ENCODE assay signal across 1 cellular context in genomic region chr16:66617728-66618127, GRCh38.
TF ChIP-seq lines count a peak whose summit lies in the region.

No MANE protein-coding gene starts in this region.

TF ChIP-seq in K562, 482 proteins besides CTCF, POLR2A, EP300 and RAD21 (continued from another document):
- TF ChIP-seq ZNF639 (CRISPR knock-in tag; conservative IDR thresholded peaks at IDR 0.05 in 1 of 2, IDR thresholded peaks at IDR 0.05 in 1 of 2) (no peak), KDM1A (IDR thresholded peaks at IDR 0.05) (peak; percentile 32 to 73; a peak in 3 of 4 replicates), HOXB6 (CRISPR knock-in tag; IDR thresholded peaks at IDR 0.05; ENCODE audit: borderline replicate concordance) (no peak), MBD2 (IDR thresholded peaks at IDR 0.05; ENCODE audit: borderline replicate concordance, low read depth) (peak; percentile 65; the same call in 1 of the 2 replicates), BRD9 (IDR thresholded peaks at IDR 0.05; ENCODE audit: low read depth, partially characterized antibody) (no peak), ETV6 (IDR thresholded peaks at IDR 0.05; ENCODE audit: borderline replicate concordance in 1 of 2, low read depth in 2 of 2, low read length in 1 of 2) (peak in 1 of 2 experiments; percentile 37; a peak in 1 of 4 replicates), ETV6 (CRISPR knock-in tag; IDR thresholded peaks at IDR 0.05; ENCODE audit: borderline replicate concordance) (no peak), ZBTB9 (CRISPR knock-in tag; IDR thresholded peaks at IDR 0.05) (no peak), MEIS2 (IDR thresholded peaks at IDR 0.05; ENCODE audit: partially characterized antibody) (no peak), MTA1 (IDR thresholded peaks at IDR 0.05; ENCODE audit: borderline replicate concordance) (peak; percentile 60; the same call in 1 of the 2 replicates), FOSL1 (tag; conservative IDR thresholded peaks at IDR 0.05) (0 out of 2 replicates have a peak, but pooled peaks have one; percentile 1), NCOA6 (IDR thresholded peaks at IDR 0.05) (no peak), HDAC2 (IDR thresholded peaks at IDR 0.05) (peak; percentile 58; the same call in 1 of the 2 replicates), MIER1 (IDR thresholded peaks at IDR 0.05; ENCODE audit: low read depth) (no peak), ZNF407 (IDR thresholded peaks at IDR 0.05; ENCODE audit: low read depth) (no peak), ZNF23 (CRISPR knock-in tag; IDR thresholded peaks at IDR 0.05) (no peak), FOXM1 (IDR thresholded peaks at IDR 0.05; ENCODE audit: low read depth) (peak; percentile 72), FOXM1 (CRISPR knock-in tag; IDR thresholded peaks at IDR 0.05; ENCODE audit: low read depth) (no peak), SMARCA4 (IDR thresholded peaks at IDR 0.05) (peak; percentile 82), ILK (tag; IDR thresholded peaks at IDR 0.05; ENCODE audit: borderline replicate concordance, low read depth) (no peak), ESRRA (IDR thresholded peaks at IDR 0.05; ENCODE audit: borderline replicate concordance, low read depth) (no peak), MEF2A (IDR thresholded peaks at IDR 0.05; ENCODE audit: control insufficient read depth, low read depth, low read length) (no peak), ZNF311 (CRISPR knock-in tag; IDR thresholded peaks at IDR 0.05) (no peak), DACH1 (IDR thresholded peaks at IDR 0.05; ENCODE audit: partially characterized antibody) (no peak), MYNN (IDR thresholded peaks at IDR 0.05) (peak; percentile 78; the same call in 1 of the 2 replicates), MYNN (CRISPR knock-in tag; IDR thresholded peaks at IDR 0.05) (no peak), EP400 (IDR thresholded peaks at IDR 0.05) (no peak), SAFB2 (IDR thresholded peaks at IDR 0.05; ENCODE audit: borderline replicate concordance, low read depth, low read length, severe bottlenecking) (no peak), HMG20A (CRISPR knock-in tag; conservative IDR thresholded peaks at IDR 0.05) (no peak)
- TF ChIP-seq, protein P1, sequence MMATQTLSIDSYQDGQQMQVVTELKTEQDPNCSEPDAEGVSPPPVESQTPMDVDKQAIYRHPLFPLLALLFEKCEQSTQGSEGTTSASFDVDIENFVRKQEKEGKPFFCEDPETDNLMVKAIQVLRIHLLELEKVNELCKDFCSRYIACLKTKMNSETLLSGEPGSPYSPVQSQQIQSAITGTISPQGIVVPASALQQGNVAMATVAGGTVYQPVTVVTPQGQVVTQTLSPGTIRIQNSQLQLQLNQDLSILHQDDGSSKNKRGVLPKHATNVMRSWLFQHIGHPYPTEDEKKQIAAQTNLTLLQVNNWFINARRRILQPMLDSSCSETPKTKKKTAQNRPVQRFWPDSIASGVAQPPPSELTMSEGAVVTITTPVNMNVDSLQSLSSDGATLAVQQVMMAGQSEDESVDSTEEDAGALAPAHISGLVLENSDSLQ (IDR thresholded peaks at IDR 0.05), result peak; percentile 43; the same call in 1 of the 2 replicates
